28 cellular contexts compared by ENCODE assay signal in the genomic region with DNA sequence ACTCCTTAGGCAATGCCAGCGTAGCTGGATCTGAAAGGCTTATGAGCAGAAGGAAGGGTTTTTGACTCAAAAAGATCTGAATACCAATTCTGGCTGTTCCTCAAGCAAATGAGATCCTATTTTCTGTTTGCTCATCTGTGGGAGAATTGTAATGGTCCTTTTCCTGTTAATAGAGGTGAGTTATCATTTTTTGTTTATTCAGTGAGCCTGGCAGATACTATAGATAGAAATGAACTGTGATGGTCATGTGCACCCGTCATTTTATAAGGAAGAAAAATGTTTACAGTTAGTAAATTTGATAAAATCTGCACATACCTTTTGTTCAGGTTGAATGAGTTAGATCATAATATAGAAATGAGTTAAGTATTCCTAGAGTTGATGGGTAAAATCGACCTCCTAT.
"Had no signal": no experiment of that assay in that cellular context is flagged by ENCODE, and none has a peak within 500 bp of the region (broad histone marks: within the 10 kb centered on the region; RNA-seq: fewer than 3 reads in every experiment).

No MANE protein-coding gene starts in this region.

- H3K4me3 ChIP-seq: Peyer's patch, SJSA1 had no signal

- H3K9me2 ChIP-seq: SK-N-SH had no signal

- H3K27ac ChIP-seq: KMS-11, Peyer's patch, SJSA1 had no signal

- H3K36me3 ChIP-seq: Peyer's patch, SJSA1 had no signal

- DNase-seq: Karpas-422, MM.1S, MV-4-11, NCI-H1092, NCI-H1105, NCI-H1417 treated with DMSO at 0.1 percent for 48 hours, NCI-H1436 treated with DMSO at 0.1 percent for 48 hours, NCI-H1694 treated with DMSO at 0.1 percent for 48 hours, NCI-H187 treated with DMSO at 0.1 percent for 48 hours, NCI-H2029, NCI-H2081, NCI-H2171 treated with DMSO at 0.1 percent for 48 hours, NCI-H2227 treated with DMSO at 0.1 percent for 48 hours, NCI-H345, NCI-H446, NCI-H510A treated with DMSO at 0.1 percent for 48 hours, NCI-H524 treated with DMSO at 0.1 percent for 48 hours, NCI-H526 treated with DMSO at 0.1 percent for 48 hours, NCI-H774, Peyer's patch, Right ventricle myocardium superior, RPMI8226, SHP77 treated with DMSO at 0.1 percent for 48 hours, SK-N-SH, SW 1271, T-helper 1 cell had no signal

- H3K4me1 ChIP-seq: Peyer's patch, SJSA1 had no signal

- H3K9me3 ChIP-seq: Peyer's patch, SJSA1, SK-N-SH had no signal

- H3K27me3 ChIP-seq: Peyer's patch, SJSA1 had no signal

- H3K4me2 ChIP-seq: KMS-11, SK-N-SH had no signal

- H3K9ac ChIP-seq: KMS-11, SK-N-SH had no signal
